ENCODE assay signal across 1 cellular context in the genomic region with DNA sequence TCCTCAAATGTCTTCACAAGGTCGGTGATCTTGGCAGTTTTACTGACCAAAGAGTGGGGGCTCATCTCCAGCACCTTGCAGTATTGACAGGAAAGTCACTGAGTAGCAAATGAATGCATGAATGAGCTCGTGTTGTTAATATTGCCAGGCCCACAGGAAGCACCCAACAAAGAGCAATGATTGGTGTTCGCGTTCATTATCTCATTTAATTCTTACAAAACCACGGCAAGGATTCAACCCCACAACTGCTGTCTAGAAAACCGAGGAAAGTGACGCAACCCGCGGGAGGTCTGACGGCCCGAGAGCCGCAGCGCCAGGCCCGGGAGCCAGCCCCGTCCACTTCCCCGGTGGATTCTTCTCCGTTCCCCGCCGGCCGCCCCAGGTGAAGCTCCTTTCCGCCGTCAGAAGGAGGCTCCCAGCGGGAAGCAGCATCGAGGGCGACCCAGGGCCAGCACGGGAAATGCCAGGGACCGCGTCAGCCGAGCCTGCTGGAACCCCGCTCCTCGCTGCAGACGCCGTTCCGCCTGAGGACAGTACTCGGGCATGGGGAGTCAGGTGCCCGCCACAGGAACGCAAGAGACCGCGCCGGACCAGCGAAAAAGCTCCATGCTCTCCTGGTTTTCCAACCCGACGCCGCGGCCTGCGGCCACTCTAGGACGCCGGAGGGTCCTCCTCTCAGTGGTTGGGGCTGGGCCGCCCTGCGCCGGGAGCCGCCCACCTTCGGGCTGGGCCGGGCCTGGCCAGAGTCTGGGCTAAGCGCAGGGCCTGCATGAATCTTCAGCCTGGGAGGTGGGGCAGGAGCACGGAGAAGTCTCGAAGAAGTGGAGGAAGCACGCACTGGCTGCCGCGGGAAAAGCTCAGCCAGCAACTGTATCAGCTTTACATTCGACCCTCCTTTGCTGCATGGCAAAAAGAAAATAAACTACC.
TF ChIP-seq lines count a peak whose summit lies in the region.

No MANE protein-coding gene starts in this region.

TF ChIP-seq in K562, 482 proteins besides CTCF, POLR2A, EP300 and RAD21 (continued from another document and continues in another):
- TF ChIP-seq, protein P1, sequence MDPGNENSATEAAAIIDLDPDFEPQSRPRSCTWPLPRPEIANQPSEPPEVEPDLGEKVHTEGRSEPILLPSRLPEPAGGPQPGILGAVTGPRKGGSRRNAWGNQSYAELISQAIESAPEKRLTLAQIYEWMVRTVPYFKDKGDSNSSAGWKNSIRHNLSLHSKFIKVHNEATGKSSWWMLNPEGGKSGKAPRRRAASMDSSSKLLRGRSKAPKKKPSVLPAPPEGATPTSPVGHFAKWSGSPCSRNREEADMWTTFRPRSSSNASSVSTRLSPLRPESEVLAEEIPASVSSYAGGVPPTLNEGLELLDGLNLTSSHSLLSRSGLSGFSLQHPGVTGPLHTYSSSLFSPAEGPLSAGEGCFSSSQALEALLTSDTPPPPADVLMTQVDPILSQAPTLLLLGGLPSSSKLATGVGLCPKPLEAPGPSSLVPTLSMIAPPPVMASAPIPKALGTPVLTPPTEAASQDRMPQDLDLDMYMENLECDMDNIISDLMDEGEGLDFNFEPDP (CRISPR knock-in tag; IDR thresholded peaks at IDR 0.05), result no peak
- peak in 1 of 2 experiments; percentile 83; a peak in 2 of 3 replicates for TF ChIP-seq CBX3 (IDR thresholded peaks at IDR 0.05; ENCODE audit: borderline replicate concordance in 1 of 2, low read length in 2 of 2)
- TF ChIP-seq FOXA1 (IDR thresholded peaks at IDR 0.05; ENCODE audit: borderline replicate concordance), result no peak
- TF ChIP-seq, protein P2, sequence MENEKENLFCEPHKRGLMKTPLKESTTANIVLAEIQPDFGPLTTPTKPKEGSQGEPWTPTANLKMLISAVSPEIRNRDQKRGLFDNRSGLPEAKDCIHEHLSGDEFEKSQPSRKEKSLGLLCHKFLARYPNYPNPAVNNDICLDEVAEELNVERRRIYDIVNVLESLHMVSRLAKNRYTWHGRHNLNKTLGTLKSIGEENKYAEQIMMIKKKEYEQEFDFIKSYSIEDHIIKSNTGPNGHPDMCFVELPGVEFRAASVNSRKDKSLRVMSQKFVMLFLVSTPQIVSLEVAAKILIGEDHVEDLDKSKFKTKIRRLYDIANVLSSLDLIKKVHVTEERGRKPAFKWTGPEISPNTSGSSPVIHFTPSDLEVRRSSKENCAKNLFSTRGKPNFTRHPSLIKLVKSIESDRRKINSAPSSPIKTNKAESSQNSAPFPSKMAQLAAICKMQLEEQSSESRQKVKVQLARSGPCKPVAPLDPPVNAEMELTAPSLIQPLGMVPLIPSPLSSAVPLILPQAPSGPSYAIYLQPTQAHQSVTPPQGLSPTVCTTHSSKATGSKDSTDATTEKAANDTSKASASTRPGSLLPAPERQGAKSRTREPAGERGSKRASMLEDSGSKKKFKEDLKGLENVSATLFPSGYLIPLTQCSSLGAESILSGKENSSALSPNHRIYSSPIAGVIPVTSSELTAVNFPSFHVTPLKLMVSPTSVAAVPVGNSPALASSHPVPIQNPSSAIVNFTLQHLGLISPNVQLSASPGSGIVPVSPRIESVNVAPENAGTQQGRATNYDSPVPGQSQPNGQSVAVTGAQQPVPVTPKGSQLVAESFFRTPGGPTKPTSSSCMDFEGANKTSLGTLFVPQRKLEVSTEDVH (IDR thresholded peaks at IDR 0.05; ENCODE audit: low read depth, partially characterized antibody), result no peak
- TF ChIP-seq ILF3 (IDR thresholded peaks at IDR 0.05; ENCODE audit: borderline replicate concordance), result no peak
- peak in 1 of 2 experiments; percentile 31; a peak in 2 of 4 replicates for TF ChIP-seq HDAC1 (IDR thresholded peaks at IDR 0.05)
- no peak for TF ChIP-seq ETV5 (CRISPR knock-in tag; IDR thresholded peaks at IDR 0.05; ENCODE audit: low read depth)
- peak; percentile 87 for TF ChIP-seq U2AF1 (optimal IDR thresholded peaks at IDR 0.05; ENCODE audit: low read depth, low read length)
- no peak for TF ChIP-seq NR2C2 (CRISPR knock-in tag; IDR thresholded peaks at IDR 0.05)
- peak; percentile 37; the same call in 1 of the 2 replicates for TF ChIP-seq NR2C2 (tag; IDR thresholded peaks at IDR 0.05)
- 0 out of 2 replicates have a peak, but pooled peaks have one; percentile 7 for TF ChIP-seq SMC3 (conservative IDR thresholded peaks at IDR 0.05; ENCODE audit: insufficient read depth, low read depth, low read length)
- TF ChIP-seq DDX20 (tag; IDR thresholded peaks at IDR 0.05; ENCODE audit: low read depth), result no peak
- peak in 1 of 2 experiments; percentile 68; a peak in 2 of 4 replicates for TF ChIP-seq RCOR1 (IDR thresholded peaks at IDR 0.05; ENCODE audit: borderline replicate concordance in 1 of 2, low read depth in 2 of 2, low read length in 2 of 2)
- TF ChIP-seq, protein P3, sequence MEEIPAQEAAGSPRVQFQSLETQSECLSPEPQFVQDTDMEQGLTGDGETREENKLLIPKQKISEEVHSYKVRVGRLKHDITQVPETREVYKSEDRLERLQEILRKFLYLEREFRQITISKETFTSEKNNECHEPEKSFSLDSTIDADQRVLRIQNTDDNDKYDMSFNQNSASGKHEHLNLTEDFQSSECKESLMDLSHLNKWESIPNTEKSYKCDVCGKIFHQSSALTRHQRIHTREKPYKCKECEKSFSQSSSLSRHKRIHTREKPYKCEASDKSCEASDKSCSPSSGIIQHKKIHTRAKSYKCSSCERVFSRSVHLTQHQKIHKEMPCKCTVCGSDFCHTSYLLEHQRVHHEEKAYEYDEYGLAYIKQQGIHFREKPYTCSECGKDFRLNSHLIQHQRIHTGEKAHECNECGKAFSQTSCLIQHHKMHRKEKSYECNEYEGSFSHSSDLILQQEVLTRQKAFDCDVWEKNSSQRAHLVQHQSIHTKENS (CRISPR knock-in tag; IDR thresholded peaks at IDR 0.05), result no peak
- TF ChIP-seq PPARD (CRISPR knock-in tag; IDR thresholded peaks at IDR 0.05), result no peak
- no peak for TF ChIP-seq ZNF41 (CRISPR knock-in tag; conservative IDR thresholded peaks at IDR 0.05)
- TF ChIP-seq, protein P4, sequence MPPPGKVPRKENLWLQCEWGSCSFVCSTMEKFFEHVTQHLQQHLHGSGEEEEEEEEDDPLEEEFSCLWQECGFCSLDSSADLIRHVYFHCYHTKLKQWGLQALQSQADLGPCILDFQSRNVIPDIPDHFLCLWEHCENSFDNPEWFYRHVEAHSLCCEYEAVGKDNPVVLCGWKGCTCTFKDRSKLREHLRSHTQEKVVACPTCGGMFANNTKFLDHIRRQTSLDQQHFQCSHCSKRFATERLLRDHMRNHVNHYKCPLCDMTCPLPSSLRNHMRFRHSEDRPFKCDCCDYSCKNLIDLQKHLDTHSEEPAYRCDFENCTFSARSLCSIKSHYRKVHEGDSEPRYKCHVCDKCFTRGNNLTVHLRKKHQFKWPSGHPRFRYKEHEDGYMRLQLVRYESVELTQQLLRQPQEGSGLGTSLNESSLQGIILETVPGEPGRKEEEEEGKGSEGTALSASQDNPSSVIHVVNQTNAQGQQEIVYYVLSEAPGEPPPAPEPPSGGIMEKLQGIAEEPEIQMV (tag; conservative IDR thresholded peaks at IDR 0.05; ENCODE audit: low read depth), result no peak
- TF ChIP-seq KHSRP (IDR thresholded peaks at IDR 0.05), result no peak
- TF ChIP-seq SP1 (CRISPR knock-in tag; IDR thresholded peaks at IDR 0.05), result peak; percentile 71
- peak; percentile 46; the same call in 1 of the 2 replicates for TF ChIP-seq ZNF175 (CRISPR knock-in tag; IDR thresholded peaks at IDR 0.05; ENCODE audit: low read depth)
- TF ChIP-seq ESRRA (IDR thresholded peaks at IDR 0.05; ENCODE audit: borderline replicate concordance, low read depth), result no peak
- TF ChIP-seq ZNF232 (CRISPR knock-in tag; IDR thresholded peaks at IDR 0.05), result 0 out of 2 replicates have a peak, but pooled peaks have one; percentile 37
- 0 out of 2 replicates have a peak, but pooled peaks have one; percentile 60 for TF ChIP-seq SRSF3 (IDR thresholded peaks at IDR 0.05; ENCODE audit: insufficient read depth, low read length)
- TF ChIP-seq, protein P5, sequence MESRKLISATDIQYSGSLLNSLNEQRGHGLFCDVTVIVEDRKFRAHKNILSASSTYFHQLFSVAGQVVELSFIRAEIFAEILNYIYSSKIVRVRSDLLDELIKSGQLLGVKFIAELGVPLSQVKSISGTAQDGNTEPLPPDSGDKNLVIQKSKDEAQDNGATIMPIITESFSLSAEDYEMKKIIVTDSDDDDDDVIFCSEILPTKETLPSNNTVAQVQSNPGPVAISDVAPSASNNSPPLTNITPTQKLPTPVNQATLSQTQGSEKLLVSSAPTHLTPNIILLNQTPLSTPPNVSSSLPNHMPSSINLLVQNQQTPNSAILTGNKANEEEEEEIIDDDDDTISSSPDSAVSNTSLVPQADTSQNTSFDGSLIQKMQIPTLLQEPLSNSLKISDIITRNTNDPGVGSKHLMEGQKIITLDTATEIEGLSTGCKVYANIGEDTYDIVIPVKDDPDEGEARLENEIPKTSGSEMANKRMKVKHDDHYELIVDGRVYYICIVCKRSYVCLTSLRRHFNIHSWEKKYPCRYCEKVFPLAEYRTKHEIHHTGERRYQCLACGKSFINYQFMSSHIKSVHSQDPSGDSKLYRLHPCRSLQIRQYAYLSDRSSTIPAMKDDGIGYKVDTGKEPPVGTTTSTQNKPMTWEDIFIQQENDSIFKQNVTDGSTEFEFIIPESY (CRISPR knock-in tag; IDR thresholded peaks at IDR 0.05), result peak; percentile 30; the same call in 1 of the 2 replicates
- TF ChIP-seq, protein P6, sequence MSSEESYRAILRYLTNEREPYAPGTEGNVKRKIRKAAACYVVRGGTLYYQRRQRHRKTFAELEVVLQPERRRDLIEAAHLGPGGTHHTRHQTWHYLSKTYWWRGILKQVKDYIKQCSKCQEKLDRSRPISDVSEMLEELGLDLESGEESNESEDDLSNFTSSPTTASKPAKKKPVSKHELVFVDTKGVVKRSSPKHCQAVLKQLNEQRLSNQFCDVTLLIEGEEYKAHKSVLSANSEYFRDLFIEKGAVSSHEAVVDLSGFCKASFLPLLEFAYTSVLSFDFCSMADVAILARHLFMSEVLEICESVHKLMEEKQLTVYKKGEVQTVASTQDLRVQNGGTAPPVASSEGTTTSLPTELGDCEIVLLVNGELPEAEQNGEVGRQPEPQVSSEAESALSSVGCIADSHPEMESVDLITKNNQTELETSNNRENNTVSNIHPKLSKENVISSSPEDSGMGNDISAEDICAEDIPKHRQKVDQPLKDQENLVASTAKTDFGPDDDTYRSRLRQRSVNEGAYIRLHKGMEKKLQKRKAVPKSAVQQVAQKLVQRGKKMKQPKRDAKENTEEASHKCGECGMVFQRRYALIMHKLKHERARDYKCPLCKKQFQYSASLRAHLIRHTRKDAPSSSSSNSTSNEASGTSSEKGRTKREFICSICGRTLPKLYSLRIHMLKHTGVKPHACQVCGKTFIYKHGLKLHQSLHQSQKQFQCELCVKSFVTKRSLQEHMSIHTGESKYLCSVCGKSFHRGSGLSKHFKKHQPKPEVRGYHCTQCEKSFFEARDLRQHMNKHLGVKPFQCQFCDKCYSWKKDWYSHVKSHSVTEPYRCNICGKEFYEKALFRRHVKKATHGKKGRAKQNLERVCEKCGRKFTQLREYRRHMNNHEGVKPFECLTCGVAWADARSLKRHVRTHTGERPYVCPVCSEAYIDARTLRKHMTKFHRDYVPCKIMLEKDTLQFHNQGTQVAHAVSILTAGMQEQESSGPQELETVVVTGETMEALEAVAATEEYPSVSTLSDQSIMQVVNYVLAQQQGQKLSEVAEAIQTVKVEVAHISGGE (CRISPR knock-in tag; IDR thresholded peaks at IDR 0.05), result peak in 1 of 3 experiments; percentile 7; a peak in 1 of 6 replicates
- no peak for TF ChIP-seq ZNF23 (CRISPR knock-in tag; IDR thresholded peaks at IDR 0.05)
- TF ChIP-seq FOXP1 (CRISPR knock-in tag; IDR thresholded peaks at IDR 0.05), result peak; percentile 84
- TF ChIP-seq, protein P7, sequence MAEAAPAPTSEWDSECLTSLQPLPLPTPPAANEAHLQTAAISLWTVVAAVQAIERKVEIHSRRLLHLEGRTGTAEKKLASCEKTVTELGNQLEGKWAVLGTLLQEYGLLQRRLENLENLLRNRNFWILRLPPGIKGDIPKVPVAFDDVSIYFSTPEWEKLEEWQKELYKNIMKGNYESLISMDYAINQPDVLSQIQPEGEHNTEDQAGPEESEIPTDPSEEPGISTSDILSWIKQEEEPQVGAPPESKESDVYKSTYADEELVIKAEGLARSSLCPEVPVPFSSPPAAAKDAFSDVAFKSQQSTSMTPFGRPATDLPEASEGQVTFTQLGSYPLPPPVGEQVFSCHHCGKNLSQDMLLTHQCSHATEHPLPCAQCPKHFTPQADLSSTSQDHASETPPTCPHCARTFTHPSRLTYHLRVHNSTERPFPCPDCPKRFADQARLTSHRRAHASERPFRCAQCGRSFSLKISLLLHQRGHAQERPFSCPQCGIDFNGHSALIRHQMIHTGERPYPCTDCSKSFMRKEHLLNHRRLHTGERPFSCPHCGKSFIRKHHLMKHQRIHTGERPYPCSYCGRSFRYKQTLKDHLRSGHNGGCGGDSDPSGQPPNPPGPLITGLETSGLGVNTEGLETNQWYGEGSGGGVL (CRISPR knock-in tag; IDR thresholded peaks at IDR 0.05), result no peak
- TF ChIP-seq PCBP1 (IDR thresholded peaks at IDR 0.05; ENCODE audit: low read depth, low read length, poor library complexity, severe bottlenecking), result no peak
- TF ChIP-seq FOXM1 (IDR thresholded peaks at IDR 0.05; ENCODE audit: low read depth), result no peak
- TF ChIP-seq FOXM1 (CRISPR knock-in tag; IDR thresholded peaks at IDR 0.05; ENCODE audit: low read depth), result no peak
- peak; percentile 21 to 39; a peak in 2 of 4 replicates for TF ChIP-seq SIN3A (IDR thresholded peaks at IDR 0.05; ENCODE audit: borderline replicate concordance in 2 of 2, control insufficient read depth in 1 of 2, low read depth in 2 of 2, low read length in 2 of 2)
- peak; percentile 73 for TF ChIP-seq GABPB1 (CRISPR knock-in tag; IDR thresholded peaks at IDR 0.05)
- TF ChIP-seq, protein P8, sequence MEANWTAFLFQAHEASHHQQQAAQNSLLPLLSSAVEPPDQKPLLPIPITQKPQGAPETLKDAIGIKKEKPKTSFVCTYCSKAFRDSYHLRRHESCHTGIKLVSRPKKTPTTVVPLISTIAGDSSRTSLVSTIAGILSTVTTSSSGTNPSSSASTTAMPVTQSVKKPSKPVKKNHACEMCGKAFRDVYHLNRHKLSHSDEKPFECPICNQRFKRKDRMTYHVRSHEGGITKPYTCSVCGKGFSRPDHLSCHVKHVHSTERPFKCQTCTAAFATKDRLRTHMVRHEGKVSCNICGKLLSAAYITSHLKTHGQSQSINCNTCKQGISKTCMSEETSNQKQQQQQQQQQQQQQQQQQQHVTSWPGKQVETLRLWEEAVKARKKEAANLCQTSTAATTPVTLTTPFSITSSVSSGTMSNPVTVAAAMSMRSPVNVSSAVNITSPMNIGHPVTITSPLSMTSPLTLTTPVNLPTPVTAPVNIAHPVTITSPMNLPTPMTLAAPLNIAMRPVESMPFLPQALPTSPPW (CRISPR knock-in tag; IDR thresholded peaks at IDR 0.05), result no peak
- 0 out of 2 replicates have a peak, but pooled peaks have one; percentile 15 for TF ChIP-seq ZNF143 (CRISPR knock-in tag; IDR thresholded peaks at IDR 0.05)
- TF ChIP-seq, protein P9, sequence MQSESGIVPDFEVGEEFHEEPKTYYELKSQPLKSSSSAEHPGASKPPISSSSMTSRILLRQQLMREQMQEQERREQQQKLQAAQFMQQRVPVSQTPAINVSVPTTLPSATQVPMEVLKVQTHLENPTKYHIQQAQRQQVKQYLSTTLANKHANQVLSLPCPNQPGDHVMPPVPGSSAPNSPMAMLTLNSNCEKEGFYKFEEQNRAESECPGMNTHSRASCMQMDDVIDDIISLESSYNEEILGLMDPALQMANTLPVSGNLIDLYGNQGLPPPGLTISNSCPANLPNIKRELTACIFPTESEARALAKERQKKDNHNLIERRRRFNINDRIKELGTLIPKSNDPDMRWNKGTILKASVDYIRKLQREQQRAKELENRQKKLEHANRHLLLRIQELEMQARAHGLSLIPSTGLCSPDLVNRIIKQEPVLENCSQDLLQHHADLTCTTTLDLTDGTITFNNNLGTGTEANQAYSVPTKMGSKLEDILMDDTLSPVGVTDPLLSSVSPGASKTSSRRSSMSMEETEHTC (IDR thresholded peaks at IDR 0.05), result no peak
- TF ChIP-seq KLF10 (CRISPR knock-in tag; IDR thresholded peaks at IDR 0.05), result no peak
- no peak for TF ChIP-seq RBM39 (optimal IDR thresholded peaks at IDR 0.05; ENCODE audit: low read depth, low read length)
